ENCODE assay signal across 16 cellular contexts in the genomic region with DNA sequence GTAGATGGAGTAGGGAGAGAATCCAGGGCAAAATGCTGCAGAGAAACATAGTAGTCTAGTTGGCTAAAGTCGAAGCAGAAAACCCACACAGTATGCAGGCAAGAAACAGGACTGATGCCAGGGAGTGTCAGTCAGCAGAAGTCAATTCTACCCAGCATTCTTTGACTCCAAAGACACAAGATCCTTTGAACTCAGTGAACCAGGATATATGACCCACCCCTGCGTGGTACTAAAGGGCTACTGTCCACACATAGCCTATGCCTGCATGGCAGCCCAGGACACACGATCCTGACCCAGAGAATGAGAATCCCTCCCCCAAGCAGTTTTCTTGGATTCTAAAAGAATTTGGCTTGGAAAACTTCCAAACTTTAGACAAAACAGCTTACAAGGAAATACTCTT. TPM values are rescaled to one million over a fixed set of nuclear protein-coding genes. Genes with fewer than 3 reads are reported as not detected.
A peak's percentile ranks its signal among the peaks of the same experiment; 100 is the strongest.
DNase-seq lines count a peak whose midpoint lies in the region; ATAC-seq and TF ChIP-seq lines count a peak whose summit lies in the region.
"Had no signal": no experiment of that assay in that cellular context is flagged by ENCODE, and none has a peak within 500 bp of the region (broad histone marks: within the 10 kb centered on the region; RNA-seq: fewer than 3 reads in every experiment).

No MANE protein-coding gene starts in this region.

- H3K9me2 ChIP-seq in PC-3 (replicated peaks; ENCODE audit: low read length): no peaks in the 10 kb centered on the region

- intact Hi-C loops in PC-3 (cut with micrococcal nuclease): no loop called here

- ATAC-seq in PC-3 (peak; percentile 99), GM21619 (IDR thresholded peaks at IDR 0.05; ENCODE audit: unreplicated experiment) (no peak)

- H3K27me3 Mint-ChIP-seq in neural crest cell (ENCODE audit: low read depth): no peaks in the 10 kb centered on the region

- peaks cover 19% of the 10 kb centered on the region for H3K4me1 ChIP-seq in PC-3 (ENCODE audit: insufficient read depth, low read length)
- H3K4me1 ChIP-seq in suprapubic skin: no peaks in the 10 kb centered on the region
- H3K4me1 ChIP-seq: right lobe of liver had no signal

- peak overlapping the region; percentile 12; the same call in 1 of the 2 replicates for H2AFZ ChIP-seq in PC-3 (ENCODE audit: low read length)

- H3K27me3 ChIP-seq in PC-3 (ENCODE audit: low read length) (no peaks in the 10 kb centered on the region), suprapubic skin (no peaks in the 10 kb centered on the region)
- H3K27me3 ChIP-seq: right lobe of liver had no signal

- H3K79me2 ChIP-seq in PC-3 (ENCODE audit: low read length): no peaks in the 10 kb centered on the region

- CTCF ChIA-PET in PC-3 (lab: Charles Lee): no interaction called here

- POLR2A ChIA-PET in PC-3 (lab: Charles Lee; ENCODE audit: unreplicated experiment): no interaction called here

- no peaks in the 10 kb centered on the region for H3F3A ChIP-seq in PC-3 (ENCODE audit: low read length, unreplicated experiment)

- peak; percentile 97 for DNase-seq in Caki2 (ENCODE audit: low read depth)
- DNase-seq in PC-3: peak; percentile 94
- peak; percentile 10 for DNase-seq in epithelial cell of prostate (ENCODE audit: low read depth, low spot score)
- no peak for DNase-seq in neural crest cell (ENCODE audit: low read depth, low spot score)
- no peak for DNase-seq in activated T-cell treated with anti-CD3 and anti-CD28 coated beads, Interleukin-2, amount 50 U/mL, for 48 hours
- DNase-seq in suprapubic skin (ENCODE audit: low spot score in 2 of 2): no peak
- DNase-seq in NCI-H2171 (lab: John Stamatoyannopoulos, UW): no peak
- DNase-seq: activated B cell treated with CpG ODN at 0.5 μM for 24 hours; NCI-H1436; NCI-H446; right lobe of liver; stimulated activated CD4-positive, alpha-beta T cell treated with anti-CD3 and anti-CD28 coated beads, Interleukin-4, amount 100 ng/mL, for 1 hour; SW 1271 had no signal

- H4K20me1 ChIP-seq in PC-3 (ENCODE audit: low read length): no peaks in the 10 kb centered on the region

- H3K4me3 ChIP-seq in PC-3 (ENCODE audit: low read length): no peak overlapping the region
- H3K4me3 ChIP-seq in suprapubic skin: no peak overlapping the region
- H3K4me3 ChIP-seq: right lobe of liver had no signal

- H3K27ac ChIP-seq in PC-3 (ENCODE audit: low read length) (peak overlapping the region; percentile 61), epithelial cell of prostate (no peak overlapping the region), suprapubic skin (no peak overlapping the region)
- H3K27ac ChIP-seq: right lobe of liver had no signal

- H3K4me2 ChIP-seq in PC-3 (ENCODE audit: low read length): peak overlapping the region; percentile 44

- H3K4me1 Mint-ChIP-seq in neural crest cell: no peaks in the 10 kb centered on the region
- H3K4me1 Mint-ChIP-seq: activated B cell treated with CpG ODN at 0.5 μM for 24 hours, memory B cell had no signal

- no peak for TF ChIP-seq CTCF in PC-3 (conservative IDR thresholded peaks at IDR 0.05; ENCODE audit: low read depth, low read length)
- no peak for TF ChIP-seq CTCF in neural crest cell (conservative IDR thresholded peaks at IDR 0.05)
- TF ChIP-seq CTCF in suprapubic skin (IDR thresholded peaks at IDR 0.05): no peak

- no peaks in the 10 kb centered on the region for H3K9me3 Mint-ChIP-seq in neural crest cell
- H3K9me3 Mint-ChIP-seq: activated B cell treated with CpG ODN at 0.5 μM for 24 hours, memory B cell had no signal

- WGBS in suprapubic skin: 19% methylated on average over 3 of the region's 3 CpGs

- no TSS peak for BruUV-seq in PC-3 (replicated peaks; lab: Mats Ljungman, UMichigan)

- H3K9me3 ChIP-seq in PC-3 (ENCODE audit: low read length) (no peaks in the 10 kb centered on the region), suprapubic skin (no peaks in the 10 kb centered on the region)
- H3K9me3 ChIP-seq: right lobe of liver had no signal

- no peak overlapping the region for H3K4me3 Mint-ChIP-seq in neural crest cell
- H3K4me3 Mint-ChIP-seq: activated B cell treated with CpG ODN at 0.5 μM for 24 hours, memory B cell had no signal

- H3K36me3 Mint-ChIP-seq in neural crest cell (ENCODE audit: low read depth): no peaks in the 10 kb centered on the region
- H3K36me3 Mint-ChIP-seq: memory B cell had no signal

- H3K9ac ChIP-seq in PC-3 (ENCODE audit: low read length): no peak overlapping the region

- TF ChIP-seq EP300 in suprapubic skin (IDR thresholded peaks at IDR 0.05): no peak

- no peak for TF ChIP-seq POLR2A in suprapubic skin (IDR thresholded peaks at IDR 0.05)

- in situ Hi-C loops in Caki2 (cut with HindIII; ENCODE audit: low pct_unique_long_range_greater_than_20kb, low sequenced_read_pairs): no loop called here

- H3K36me3 ChIP-seq in PC-3 (ENCODE audit: low read depth, low read length): no peaks in the 10 kb centered on the region
- H3K36me3 ChIP-seq in suprapubic skin: no peaks in the 10 kb centered on the region
- H3K36me3 ChIP-seq: right lobe of liver had no signal

- peak overlapping the region; percentile 8 for H3K27ac Mint-ChIP-seq in neural crest cell (ENCODE audit: unreplicated experiment)
- H3K27ac Mint-ChIP-seq: activated B cell treated with CpG ODN at 0.5 μM for 24 hours, memory B cell had no signal

RNA-seq across cellular contexts. Expression of a gene that starts 42.5 kb away (rescaled TPM):
- total RNA-seq in Caki2 (2014; rRNA removed; shearing (Covaris generic); ENCODE audit: low replicate concordance): not detected in 2 replicates
- total RNA-seq in PC-3 (2014; rRNA removed): 0.81 and 0.87 TPM in 2 replicates
- 2.0 and 2.1 TPM in 2 replicates for total RNA-seq in neural crest cell
- under 1 TPM in 2 of 4 donors, not detected in 2; 0.32 to 0.42 TPM for total RNA-seq in suprapubic skin
- total RNA-seq: activated B cell treated with CpG ODN at 0.5 μM for 24 hours, fibroblast of villous mesenchyme had no signal

Comparison
In these comparisons a context has a peak if more than half of its experiments do, and no peak if none do; other contexts are left out.
1. DNase-seq: peak in Caki2 (single experiment), PC-3 (single experiment) and epithelial cell of prostate (single experiment); none in neural crest cell (single experiment), activated T-cell treated with anti-CD3 and anti-CD28 coated beads, Interleukin-2, amount 50 U/mL, for 48 hours (0 of 2), suprapubic skin (0 of 2) and NCI-H2171 (single experiment).